8 cellular contexts compared by ENCODE assay signal in the genomic region with DNA sequence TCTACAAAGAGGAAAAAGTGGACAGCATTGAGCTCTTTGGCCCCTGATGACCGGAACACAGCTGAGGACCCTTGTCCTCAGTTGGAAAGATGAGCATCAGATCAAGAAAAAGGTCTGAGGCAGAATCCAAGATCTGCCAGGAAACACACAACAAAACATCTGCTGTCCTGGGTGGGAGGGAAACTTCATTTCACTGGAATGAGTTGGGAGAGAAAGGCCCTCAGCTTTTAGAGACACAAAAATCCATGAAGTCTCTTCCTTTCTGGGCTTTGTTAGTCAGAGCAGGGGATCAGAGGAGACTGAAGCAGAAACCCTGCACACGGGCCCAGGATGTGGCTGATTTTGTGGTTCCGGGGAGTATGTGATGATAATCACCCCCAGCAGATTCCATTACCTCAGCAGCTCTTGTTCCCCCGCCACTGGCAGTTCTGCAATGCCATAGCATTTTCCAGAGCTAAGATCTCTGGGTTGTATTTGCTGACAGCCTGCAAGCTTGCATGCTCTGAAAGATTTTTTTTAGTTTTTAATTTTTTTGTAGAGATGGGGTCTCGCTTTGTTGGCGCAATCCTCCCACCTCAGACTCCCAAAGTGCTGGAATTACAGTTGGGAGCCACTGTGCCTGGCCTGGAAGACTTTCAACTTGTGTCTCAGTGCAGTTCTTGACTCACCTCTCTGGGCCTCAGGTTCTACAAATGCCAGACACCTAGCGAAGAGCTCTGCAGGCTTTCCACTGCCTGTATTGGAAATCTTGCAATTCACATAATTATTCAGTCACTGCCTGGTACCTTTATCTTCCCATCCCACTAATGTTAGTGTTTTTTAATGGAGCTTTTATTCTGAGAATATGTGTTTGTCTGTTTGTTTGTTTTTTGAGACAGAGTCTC. TPM values are rescaled to one million over a fixed set of nuclear protein-coding genes. Genes with fewer than 3 reads are reported as not detected.
DNase-seq lines count a peak whose midpoint lies in the region; ATAC-seq lines count a peak whose summit lies in the region.

No MANE protein-coding gene starts in this region.

- DNase-seq in activated CD4-positive, alpha-beta T cell treated with anti-CD3 and anti-CD28 coated beads for 4 hours: peak; percentile 78 to 80
- peak; percentile 45 for DNase-seq in effector CD8-positive, alpha-beta T cell (lab: John Stamatoyannopoulos, UW)
- DNase-seq in stimulated activated CD4-positive, alpha-beta T cell treated with anti-CD3 and anti-CD28 coated beads, Interleukin-2, amount 100 ng/mL, for 48 hours: peak; percentile 52 to 61
- DNase-seq in SW 1271 (lab: John Stamatoyannopoulos, UW) (no peak), NAMALWA (ENCODE audit: low spot score) (no peak), NCI-H2171 treated with DMSO at 0.1 percent for 48 hours (lab: John Stamatoyannopoulos, UW) (no peak), cerebellum (ENCODE audit: low spot score) (no peak)

- peak; percentile 84 for ATAC-seq in HG03139 (IDR thresholded peaks at IDR 0.05; ENCODE audit: unreplicated experiment)

RNA-seq across cellular contexts. Expression of a gene that starts 5.8 kb away (rescaled TPM):
- total RNA-seq in cerebellum: 21.2 TPM

RNA-seq across cellular contexts. Expression of a gene that starts 50.3 kb away (rescaled TPM):
- 0.64 TPM for total RNA-seq in cerebellum

Comparison
In these comparisons a context has a peak if more than half of its experiments do, and no peak if none do; other contexts are left out.
1. DNase-seq: peak in activated CD4-positive, alpha-beta T cell treated with anti-CD3 and anti-CD28 coated beads for 4 hours (2 of 2), effector CD8-positive, alpha-beta T cell (single experiment) and stimulated activated CD4-positive, alpha-beta T cell treated with anti-CD3 and anti-CD28 coated beads, Interleukin-2, amount 100 ng/mL, for 48 hours (2 of 2); none in SW 1271 (0 of 2), NAMALWA (single experiment), NCI-H2171 treated with DMSO at 0.1 percent for 48 hours (single experiment) and cerebellum (single experiment).